Comparison of ENCODE assay signal across 28 cellular contexts in genomic region chr3:18786924-18787323, GRCh38.
DNase-seq lines count a peak whose midpoint lies in the region; ATAC-seq and TF ChIP-seq lines count a peak whose summit lies in the region.
"Had no signal": no experiment of that assay in that cellular context is flagged by ENCODE, and none has a peak within 500 bp of the region (broad histone marks: within the 10 kb centered on the region; RNA-seq: fewer than 3 reads in every experiment).

No MANE protein-coding gene starts in this region.

- H3K27me3 Mint-ChIP-seq in activated CD8-positive, alpha-beta memory T cell treated with anti-CD3 and anti-CD28 coated beads, Interleukin-2, amount 10 ng/mL, durations not matched to agents 7 days and 5 days, result no peaks in the 10 kb centered on the region
- H3K27me3 Mint-ChIP-seq in CD8-positive, alpha-beta T cell (ENCODE audit: low read depth), result no peaks in the 10 kb centered on the region
- H3K27me3 Mint-ChIP-seq in nephron progenitor cell (ENCODE audit: low read depth, poor library complexity), result no peaks in the 10 kb centered on the region
- H3K27me3 Mint-ChIP-seq: CD8-positive, alpha-beta memory T cell had no signal

- H3K9me2 ChIP-seq in OCI-LY7 (ENCODE audit: insufficient read depth, low read length), result no peaks in the 10 kb centered on the region

- intact Hi-C loops in CD8-positive, alpha-beta T cell (cut with DNase I, micrococcal nuclease), result no loop called here
- intact Hi-C loops in OCI-LY7 (cut with micrococcal nuclease; ENCODE audit: unreplicated experiment), result no loop called here

- H3K27ac ChIP-seq in CD8-positive, alpha-beta T cell (ENCODE audit: low read depth, low read length), result no peak overlapping the region
- no peak overlapping the region for H3K27ac ChIP-seq in OCI-LY7 (ENCODE audit: low read depth, low read length, poor library complexity, severe bottlenecking)
- H3K27ac ChIP-seq: A549; BLaER1 treated with 17β-estradiol and CSF1 and Interleukin-3, amounts not matched to agents 10 nM and 100 nM; SJCRH30 had no signal

- no peak overlapping the region for H3K4me2 ChIP-seq in OCI-LY7 (ENCODE audit: low read length)
- H3K4me2 ChIP-seq: A549; BLaER1 treated with 17β-estradiol and CSF1 and Interleukin-3, amounts not matched to agents 10 nM and 100 nM had no signal

- H3K36me3 ChIP-seq in CD8-positive, alpha-beta T cell (ENCODE audit: insufficient read depth, low read length), result no peaks in the 10 kb centered on the region
- no peaks in the 10 kb centered on the region for H3K36me3 ChIP-seq in OCI-LY7 (ENCODE audit: insufficient read depth, low read length)
- H3K36me3 ChIP-seq in H7 (replicated peaks; ENCODE audit: control insufficient read depth, insufficient read depth, low read length), result no peaks in the 10 kb centered on the region
- H3K36me3 ChIP-seq: BLaER1 treated with 17β-estradiol and CSF1 and Interleukin-3, amounts not matched to agents 10 nM and 100 nM; MG63; SJCRH30 had no signal

- no peaks in the 10 kb centered on the region for H3K27me3 ChIP-seq in CD8-positive, alpha-beta T cell (ENCODE audit: insufficient read depth, low read length)
- no peaks in the 10 kb centered on the region for H3K27me3 ChIP-seq in H7 (ENCODE audit: control insufficient read depth, insufficient read depth, low read length)
- H3K27me3 ChIP-seq: BLaER1 treated with 17β-estradiol and CSF1 and Interleukin-3, amounts not matched to agents 10 nM and 100 nM; MG63; SJCRH30 had no signal

- peak overlapping the region; percentile 18 for H3K27ac Mint-ChIP-seq in activated CD8-positive, alpha-beta memory T cell treated with anti-CD3 and anti-CD28 coated beads, Interleukin-2, amount 10 ng/mL, durations not matched to agents 7 days and 5 days
- H3K27ac Mint-ChIP-seq in CD8-positive, alpha-beta T cell, result no peak overlapping the region
- H3K27ac Mint-ChIP-seq in nephron progenitor cell, result peak overlapping the region; percentile 19

- TF ChIP-seq CTCF in CD8-positive, alpha-beta T cell (IDR thresholded peaks at IDR 0.05), result no peak
- no peak for TF ChIP-seq CTCF in OCI-LY7 (conservative IDR thresholded peaks at IDR 0.05; ENCODE audit: low read length)
- no peak for TF ChIP-seq CTCF in nephron progenitor cell (IDR thresholded peaks at IDR 0.05)

- BruUV-seq in OCI-LY7 (replicated peaks; lab: Mats Ljungman, UMichigan), result no TSS peak

- ATAC-seq in activated CD8-positive, alpha-beta memory T cell treated with anti-CD3 and anti-CD28 coated beads, Interleukin-2, amount 10 ng/mL, durations not matched to agents 7 days and 5 days, result peak; percentile 28
- ATAC-seq in CD8-positive, alpha-beta T cell, result peak; percentile 34
- ATAC-seq: A549, HCT116, PC-3, Right ventricle myocardium inferior, SK-N-SH treated with all-trans-retinoic acid at 6 μM for 48 hours had no signal

- H3K36me3 Mint-ChIP-seq in activated CD8-positive, alpha-beta memory T cell treated with anti-CD3 and anti-CD28 coated beads, Interleukin-2, amount 10 ng/mL, durations not matched to agents 7 days and 5 days, result no peaks in the 10 kb centered on the region
- H3K36me3 Mint-ChIP-seq in CD8-positive, alpha-beta T cell, result no peaks in the 10 kb centered on the region
- H3K36me3 Mint-ChIP-seq in nephron progenitor cell (ENCODE audit: low read depth), result no peaks in the 10 kb centered on the region
- H3K36me3 Mint-ChIP-seq: CD8-positive, alpha-beta memory T cell had no signal

- CTCF ChIA-PET in activated CD8-positive, alpha-beta memory T cell treated with anti-CD3 and anti-CD28 coated beads, Interleukin-2, amount 10 ng/mL, durations not matched to agents 7 days and 5 days (lab: Charles Lee), result no interaction called here
- CTCF ChIA-PET in CD8-positive, alpha-beta T cell (lab: Charles Lee), result interaction anchor here (1.6 kb wide), 1 partner anchor 227 kb away, joined by 5 read pairs; no protein-coding TSS in a partner anchor
- CTCF ChIA-PET in OCI-LY7 (lab: Charles Lee; ENCODE audit: unreplicated experiment), result no interaction called here

- no peaks in the 10 kb centered on the region for H3K9me3 Mint-ChIP-seq in activated CD8-positive, alpha-beta memory T cell treated with anti-CD3 and anti-CD28 coated beads, Interleukin-2, amount 10 ng/mL, durations not matched to agents 7 days and 5 days (ENCODE audit: low read depth)
- no peaks in the 10 kb centered on the region for H3K9me3 Mint-ChIP-seq in CD8-positive, alpha-beta T cell
- no peaks in the 10 kb centered on the region for H3K9me3 Mint-ChIP-seq in nephron progenitor cell
- H3K9me3 Mint-ChIP-seq: CD8-positive, alpha-beta memory T cell had no signal

- H3K79me2 ChIP-seq in OCI-LY7 (ENCODE audit: insufficient read depth, low read depth, low read length), result no peaks in the 10 kb centered on the region

- H3K4me1 ChIP-seq in CD8-positive, alpha-beta T cell (ENCODE audit: insufficient read depth, low read length), result peaks cover 6% of the 10 kb centered on the region
- H3K4me1 ChIP-seq in OCI-LY7 (ENCODE audit: insufficient read depth, low read length, poor library complexity, severe bottlenecking), result no peaks in the 10 kb centered on the region
- H3K4me1 ChIP-seq: A549; BLaER1 treated with 17β-estradiol and CSF1 and Interleukin-3, amounts not matched to agents 10 nM and 100 nM; SJCRH30 had no signal

- H2AFZ ChIP-seq in OCI-LY7 (ENCODE audit: low read length), result peak overlapping the region; percentile 56; the same call in 1 of the 2 replicates

- DNase-seq in activated CD8-positive, alpha-beta memory T cell treated with anti-CD3 and anti-CD28 coated beads, Interleukin-2, amount 10 ng/mL, durations not matched to agents 7 days and 5 days, result no peak
- no peak for DNase-seq in activated CD8-positive, alpha-beta memory T cell treated with anti-CD3 and anti-CD28 coated beads for 24 hours
- no peak for DNase-seq in CD8-positive, alpha-beta T cell
- no peak for DNase-seq in OCI-LY7 (ENCODE audit: low spot score)
- DNase-seq in nephron progenitor cell, result no peak
- DNase-seq in activated CD4-positive, CD25-positive, alpha-beta regulatory T cell (lab: John Stamatoyannopoulos, UW), result no peak
- no peak for DNase-seq in H7
- DNase-seq: AML-193, DMS 273 treated with DMSO at 0.1 percent for 48 hours, DMS79, GF-D8, IMR-90, KG1, MG63, NCI-H1092, NCI-H1436, NCI-H187 treated with DMSO at 0.1 percent for 48 hours, NCI-H446, NCI-H524 treated with DMSO at 0.1 percent for 48 hours, NCI-H774, PC-3, SJCRH30 had no signal

- H3K4me3 Mint-ChIP-seq in activated CD8-positive, alpha-beta memory T cell treated with anti-CD3 and anti-CD28 coated beads, Interleukin-2, amount 10 ng/mL, durations not matched to agents 7 days and 5 days, result no peak overlapping the region
- H3K4me3 Mint-ChIP-seq in CD8-positive, alpha-beta T cell, result no peak overlapping the region
- H3K4me3 Mint-ChIP-seq in nephron progenitor cell, result no peak overlapping the region
- H3K4me3 Mint-ChIP-seq: CD8-positive, alpha-beta memory T cell had no signal

- no peaks in the 10 kb centered on the region for H3K9me3 ChIP-seq in CD8-positive, alpha-beta T cell (ENCODE audit: low read length)
- H3K9me3 ChIP-seq in OCI-LY7 (ENCODE audit: low read length), result no peaks in the 10 kb centered on the region
- H3K9me3 ChIP-seq: A549; BLaER1 treated with 17β-estradiol and CSF1 and Interleukin-3, amounts not matched to agents 10 nM and 100 nM; MG63; SJCRH30 had no signal

- H3K4me1 Mint-ChIP-seq in activated CD8-positive, alpha-beta memory T cell treated with anti-CD3 and anti-CD28 coated beads, Interleukin-2, amount 10 ng/mL, durations not matched to agents 7 days and 5 days, result peaks cover 4% of the 10 kb centered on the region
- peaks cover 9% of the 10 kb centered on the region for H3K4me1 Mint-ChIP-seq in CD8-positive, alpha-beta T cell (ENCODE audit: low read depth)
- no peaks in the 10 kb centered on the region for H3K4me1 Mint-ChIP-seq in nephron progenitor cell

- no peak overlapping the region for H3K4me3 ChIP-seq in CD8-positive, alpha-beta T cell (ENCODE audit: low read depth, low read length)
- H3K4me3 ChIP-seq in OCI-LY7 (ENCODE audit: low read depth, low read length, poor library complexity, severe bottlenecking), result no peak overlapping the region
- no peak overlapping the region for H3K4me3 ChIP-seq in H7 (ENCODE audit: insufficient read depth, low read depth, low read length)
- H3K4me3 ChIP-seq: A549; BLaER1 treated with 17β-estradiol and CSF1 and Interleukin-3, amounts not matched to agents 10 nM and 100 nM; MG63; SJCRH30 had no signal

- H4K20me1 ChIP-seq in OCI-LY7 (ENCODE audit: insufficient read depth, low read length), result no peaks in the 10 kb centered on the region
- H4K20me1 ChIP-seq: BLaER1 treated with 17β-estradiol and CSF1 and Interleukin-3, amounts not matched to agents 10 nM and 100 nM had no signal

- POLR2A ChIA-PET in CD8-positive, alpha-beta T cell (lab: Charles Lee), result interaction anchor here (0.6 to 1.0 kb wide), 2 partner anchors 63 to 353 kb away, joined by 3 to 4 read pairs; no protein-coding TSS in a partner anchor
- POLR2A ChIA-PET in OCI-LY7 (lab: Charles Lee), result no interaction called here
